Comparison of ENCODE assay signal across 8 cellular contexts in genomic region chr7:7257899-7258692, GRCh38.
A peak's percentile ranks its signal among the peaks of the same experiment; 100 is the strongest.
DNase-seq lines count a peak whose midpoint lies in the region; ATAC-seq and TF ChIP-seq lines count a peak whose summit lies in the region.

No MANE protein-coding gene starts in this region.

- H3K27me3 Mint-ChIP-seq in activated naive CD4-positive, alpha-beta T cell treated with anti-CD3 and anti-CD28 coated beads, Interleukin-2, amount 10 ng/mL, durations not matched to agents 7 days and 5 days = no peaks in the 10 kb centered on the region
- no peaks in the 10 kb centered on the region for H3K27me3 Mint-ChIP-seq in natural killer cell treated with Interleukin-12 subunit alpha and Interleukin-12 subunit beta and Interleukin-15 and Interleukin-18, amount 100 ng/mL, for 72 hours
- no peaks in the 10 kb centered on the region for H3K27me3 Mint-ChIP-seq in glutamatergic neuron (ENCODE audit: unreplicated experiment)

- H3K9me3 Mint-ChIP-seq in activated naive CD4-positive, alpha-beta T cell treated with anti-CD3 and anti-CD28 coated beads, Interleukin-2, amount 10 ng/mL, durations not matched to agents 7 days and 5 days = peaks cover 13% of the 10 kb centered on the region
- H3K9me3 Mint-ChIP-seq in natural killer cell treated with Interleukin-12 subunit alpha and Interleukin-12 subunit beta and Interleukin-15 and Interleukin-18, amount 100 ng/mL, for 72 hours = peaks cover 3% of the 10 kb centered on the region
- peaks cover 3% of the 10 kb centered on the region for H3K9me3 Mint-ChIP-seq in glutamatergic neuron (ENCODE audit: unreplicated experiment)

- H3K4me3 Mint-ChIP-seq in activated naive CD4-positive, alpha-beta T cell treated with anti-CD3 and anti-CD28 coated beads, Interleukin-2, amount 10 ng/mL, durations not matched to agents 7 days and 5 days = peak overlapping the region; percentile 9
- peak overlapping the region; percentile 79 for H3K4me3 Mint-ChIP-seq in natural killer cell treated with Interleukin-12 subunit alpha and Interleukin-12 subunit beta and Interleukin-15 and Interleukin-18, amount 100 ng/mL, for 72 hours
- no peak overlapping the region for H3K4me3 Mint-ChIP-seq in glutamatergic neuron (ENCODE audit: unreplicated experiment)

- intact Hi-C loops in head of caudate nucleus (cut with DNase I) = no loop called here

- peak; percentile 79 for ATAC-seq in HG02970 (IDR thresholded peaks at IDR 0.05; ENCODE audit: low FRiP score, unreplicated experiment)
- ATAC-seq in natural killer cell treated with Interleukin-12 subunit alpha and Interleukin-12 subunit beta and Interleukin-15 and Interleukin-18, amount 100 ng/mL, for 72 hours = peak; percentile 80 to 83

- peaks cover 43% of the 10 kb centered on the region for H3K4me1 Mint-ChIP-seq in activated naive CD4-positive, alpha-beta T cell treated with anti-CD3 and anti-CD28 coated beads, Interleukin-2, amount 10 ng/mL, durations not matched to agents 7 days and 5 days
- H3K4me1 Mint-ChIP-seq in natural killer cell treated with Interleukin-12 subunit alpha and Interleukin-12 subunit beta and Interleukin-15 and Interleukin-18, amount 100 ng/mL, for 72 hours (ENCODE audit: low read depth in 2 of 2) = peaks cover 39 to 45% of the 10 kb centered on the region in 2 donors
- H3K4me1 Mint-ChIP-seq in glutamatergic neuron (ENCODE audit: low read depth, unreplicated experiment) = no peaks in the 10 kb centered on the region

- CTCF ChIA-PET in activated naive CD4-positive, alpha-beta T cell treated with anti-CD3 and anti-CD28 coated beads, Interleukin-2, amount 10 ng/mL, durations not matched to agents 7 days and 5 days (lab: Charles Lee) = interaction anchor here (0.7 to 2.5 kb wide), 2 partner anchors 10 to 77 kb away, joined by 3 to 6 read pairs; partner anchors contain the start of gene C1GALT1

- DNase-seq in activated naive CD4-positive, alpha-beta T cell treated with anti-CD3 and anti-CD28 coated beads, Interleukin-2, amount 10 ng/mL, durations not matched to agents 7 days and 5 days = no peak
- DNase-seq in activated naive CD4-positive, alpha-beta T cell treated with anti-CD3 and anti-CD28 coated beads, Interleukin-2, amount 50 U/mL, for 16 hours = no peak
- peak; percentile 56 for DNase-seq in SKM-1 treated with dmso at 0.1 percent for 144 hours (lab: John Stamatoyannopoulos, UW; ENCODE audit: unreplicated experiment)
- DNase-seq in natural killer cell treated with Interleukin-12 subunit alpha and Interleukin-12 subunit beta and Interleukin-15 and Interleukin-18, amount 100 ng/mL, for 72 hours (ENCODE audit: low spot score) = no peak
- DNase-seq in NCI-H524 (lab: John Stamatoyannopoulos, UW) = no peak
- DNase-seq in head of caudate nucleus = no peak
- DNase-seq in glutamatergic neuron = no peak

- no peak for TF ChIP-seq CTCF in glutamatergic neuron (IDR thresholded peaks at IDR 0.05; ENCODE audit: partially characterized antibody, unreplicated experiment)

- peaks cover 45% of the 10 kb centered on the region for H3K36me3 Mint-ChIP-seq in activated naive CD4-positive, alpha-beta T cell treated with anti-CD3 and anti-CD28 coated beads, Interleukin-2, amount 10 ng/mL, durations not matched to agents 7 days and 5 days
- no peaks in the 10 kb centered on the region for H3K36me3 Mint-ChIP-seq in natural killer cell treated with Interleukin-12 subunit alpha and Interleukin-12 subunit beta and Interleukin-15 and Interleukin-18, amount 100 ng/mL, for 72 hours
- H3K36me3 Mint-ChIP-seq in glutamatergic neuron (ENCODE audit: unreplicated experiment) = peaks cover 5% of the 10 kb centered on the region

- H3K27ac Mint-ChIP-seq in activated naive CD4-positive, alpha-beta T cell treated with anti-CD3 and anti-CD28 coated beads, Interleukin-2, amount 10 ng/mL, durations not matched to agents 7 days and 5 days = peak overlapping the region; percentile 80
- H3K27ac Mint-ChIP-seq in natural killer cell treated with Interleukin-12 subunit alpha and Interleukin-12 subunit beta and Interleukin-15 and Interleukin-18, amount 100 ng/mL, for 72 hours = peak overlapping the region; percentile 81 to 92
- no peak overlapping the region for H3K27ac Mint-ChIP-seq in glutamatergic neuron (ENCODE audit: unreplicated experiment)
